ENCODE assay signal across 13 cellular contexts in genomic region chr9:106697390-106697789, GRCh38.
DNase-seq lines count a peak whose midpoint lies in the region; ATAC-seq, FAIRE-seq and TF ChIP-seq lines count a peak whose summit lies in the region.
"Had no signal": no experiment of that assay in that cellular context is flagged by ENCODE, and none has a peak within 500 bp of the region (broad histone marks: within the 10 kb centered on the region; RNA-seq: fewer than 3 reads in every experiment).

No MANE protein-coding gene starts in this region.

- H3K4me3 Mint-ChIP-seq in activated CD8-positive, alpha-beta T cell treated with anti-CD3 and anti-CD28 coated beads for 36 hours = no peak overlapping the region
- H3K4me3 Mint-ChIP-seq: dendritic cell treated with granulocyte-macrophage colony-stimulating factor and Interleukin-4, amounts not matched to agents 40 ng/mL and 50 ng/mL, for 4 days had no signal

- H4K20me1 ChIP-seq in GM12878 (ENCODE audit: control insufficient read depth, insufficient read depth) (no peaks in the 10 kb centered on the region), keratinocyte (ENCODE audit: control insufficient read depth, extremely low read depth, insufficient read depth, low read length) (no peaks in the 10 kb centered on the region)

- TF ChIP-seq POLR2A in GM12878 (IDR thresholded peaks at IDR 0.05; ENCODE audit: low read depth, low read length) = no peak
- TF ChIP-seq POLR2A in tibial nerve (IDR thresholded peaks at IDR 0.05) = no peak

- no peaks in the 10 kb centered on the region for H3K9me3 ChIP-seq in GM12878 (replicated peaks; ENCODE audit: control insufficient read depth, insufficient read depth, low read length)
- H3K9me3 ChIP-seq in keratinocyte (ENCODE audit: control insufficient read depth, low read depth, low read length) = no peaks in the 10 kb centered on the region
- no peaks in the 10 kb centered on the region for H3K9me3 ChIP-seq in tibial nerve

- DNase-seq in NCI-H1417 (lab: John Stamatoyannopoulos, UW) (peak in 2 of 3 experiments; percentile 40 to 74), NCI-H1417 treated with DMSO at 0.1 percent for 48 hours (lab: John Stamatoyannopoulos, UW) (no peak), GM12878 (ENCODE audit: low read depth, low spot score) (no peak), keratinocyte (ENCODE audit: low read depth, low spot score) (no peak), tibial nerve (ENCODE audit: low spot score in 2 of 2) (no peak), hippocampal formation (lab: John Stamatoyannopoulos, UW) (no peak), COR-L47 (lab: John Stamatoyannopoulos, UW) (no peak)
- no peak for DNase-seq in activated CD8-positive, alpha-beta T cell treated with anti-CD3 and anti-CD28 coated beads for 36 hours
- DNase-seq: activated naive CD4-positive, alpha-beta T cell treated with anti-CD3 and anti-CD28 coated beads, Interleukin-2, amount 50 U/mL, for 16 hours; mesendoderm; T-helper 1 cell had no signal

- TF ChIP-seq RAD21 in GM12878 (IDR thresholded peaks at IDR 0.05; ENCODE audit: insufficient read depth, low read depth, low read length) = no peak

- H3K79me2 ChIP-seq in GM12878 (ENCODE audit: control insufficient read depth, insufficient read depth, low read length) (no peaks in the 10 kb centered on the region), keratinocyte (ENCODE audit: control insufficient read depth, insufficient read depth, low read length) (no peaks in the 10 kb centered on the region)

- no peak overlapping the region for H3K27ac Mint-ChIP-seq in activated CD8-positive, alpha-beta T cell treated with anti-CD3 and anti-CD28 coated beads for 36 hours
- H3K27ac Mint-ChIP-seq: dendritic cell treated with granulocyte-macrophage colony-stimulating factor and Interleukin-4, amounts not matched to agents 40 ng/mL and 50 ng/mL, for 4 days had no signal

- 50% methylated on average over 9 of the region's 9 CpGs for WGBS in GM12878 (ENCODE audit: insufficient coverage, insufficient replicate concordance, low lambda C conversion rate, missing lambda C conversion rate)
- WGBS in tibial nerve, 2 donors = 41 to 43% methylated on average over 9 of the region's 9 CpGs

- no peak overlapping the region for H3K4me2 ChIP-seq in GM12878 (ENCODE audit: control insufficient read depth, insufficient read depth)
- H3K4me2 ChIP-seq in keratinocyte (ENCODE audit: control insufficient read depth, extremely low read depth, insufficient read depth, low read depth, low read length) = peak overlapping the region; percentile 71

- CTCF ChIA-PET in GM12878 (lab: Yijun Ruan, JAX) = no interaction called here
- CTCF ChIA-PET in activated CD8-positive, alpha-beta T cell treated with anti-CD3 and anti-CD28 coated beads for 36 hours (lab: Charles Lee) = no interaction called here

- H3K36me3 ChIP-seq in GM12878 (ENCODE audit: control insufficient read depth in 2 of 2, insufficient read depth in 2 of 2, low read length in 1 of 2) = no peaks in the 10 kb centered on the region
- H3K36me3 ChIP-seq in keratinocyte (ENCODE audit: control insufficient read depth in 2 of 2, extremely low read depth in 1 of 2, insufficient read depth in 2 of 2, low read length in 2 of 2) = no peaks in the 10 kb centered on the region
- H3K36me3 ChIP-seq in tibial nerve = no peaks in the 10 kb centered on the region

- TF ChIP-seq CTCF in GM12878 (IDR thresholded peaks at IDR 0.05 in 2 of 3, conservative IDR thresholded peaks at IDR 0.05 in 1 of 3; ENCODE audit: control insufficient read depth in 2 of 3, extremely low read depth in 1 of 3, insufficient read depth in 1 of 3, low read depth in 3 of 3, low read length in 3 of 3) (no peak), keratinocyte (optimal IDR thresholded peaks at IDR 0.05 in 1 of 3, IDR thresholded peaks at IDR 0.05 in 1 of 3, conservative IDR thresholded peaks at IDR 0.05 in 1 of 3; ENCODE audit: extremely low read depth in 1 of 3, insufficient read depth in 2 of 3, low read length in 3 of 3) (no peak), tibial nerve (IDR thresholded peaks at IDR 0.05) (no peak)
- TF ChIP-seq CTCF in activated CD8-positive, alpha-beta T cell treated with anti-CD3 and anti-CD28 coated beads for 36 hours (IDR thresholded peaks at IDR 0.05) = no peak

- peak; percentile 14; the same call in 1 of the 3 replicates for ATAC-seq in GM12878
- no peak for ATAC-seq in activated CD8-positive, alpha-beta T cell treated with anti-CD3 and anti-CD28 coated beads for 36 hours

- H2AFZ ChIP-seq in GM12878 (ENCODE audit: control insufficient read depth, low read depth, low read length) = no peak overlapping the region
- H2AFZ ChIP-seq in keratinocyte (ENCODE audit: control insufficient read depth, low read length) = no peak overlapping the region

- RAD21 ChIA-PET in GM12878 (lab: Charles Lee; ENCODE audit: unreplicated experiment) = no interaction called here

- H3K27ac ChIP-seq in GM12878 (ENCODE audit: control insufficient read depth, insufficient read depth) (no peak overlapping the region), keratinocyte (ENCODE audit: control insufficient read depth, insufficient read depth, low read length) (no peak overlapping the region), tibial nerve (peak overlapping the region in 3 of 4 donors; percentile 17 to 78 (median 65))
- H3K27ac ChIP-seq: HL-60 had no signal

- intact Hi-C loops in GM12878 (cut with micrococcal nuclease; ENCODE audit: unreplicated experiment) = loop anchor here (5.0 kb wide), 1 partner anchor 165 kb away; the partner anchor contains the start of gene ZNF462
- intact Hi-C loops in activated CD8-positive, alpha-beta T cell treated with anti-CD3 and anti-CD28 coated beads for 36 hours (cut with micrococcal nuclease) = no loop called here

- H3K9ac ChIP-seq in GM12878 (ENCODE audit: control insufficient read depth, insufficient read depth, low read length) (no peak overlapping the region), keratinocyte (ENCODE audit: control insufficient read depth, extremely low read depth, insufficient read depth, low read length) (no peak overlapping the region)

- SMC1A ChIA-PET in GM12878 (lab: Charles Lee; ENCODE audit: uncharacterized antibody, unreplicated experiment) = no interaction called here

- H3K4me3 ChIP-seq in GM12878 = no peak overlapping the region
- H3K4me3 ChIP-seq in keratinocyte (ENCODE audit: control insufficient read depth in 2 of 3, extremely low read depth in 1 of 3, insufficient read depth in 2 of 3, low read depth in 1 of 3, low read length in 3 of 3) = no peak overlapping the region
- H3K4me3 ChIP-seq in tibial nerve = peak overlapping the region in 3 of 4 donors; percentile 34 to 48 (median 38)

- no peaks in the 10 kb centered on the region for H3K27me3 Mint-ChIP-seq in activated CD8-positive, alpha-beta T cell treated with anti-CD3 and anti-CD28 coated beads for 36 hours
- H3K27me3 Mint-ChIP-seq: dendritic cell treated with granulocyte-macrophage colony-stimulating factor and Interleukin-4, amounts not matched to agents 40 ng/mL and 50 ng/mL, for 4 days had no signal

- H3K4me1 ChIP-seq in GM12878 (ENCODE audit: control insufficient read depth, insufficient read depth, low read length) (no peaks in the 10 kb centered on the region), keratinocyte (ENCODE audit: control insufficient read depth, extremely low read depth, insufficient read depth, low read length) (peaks cover 8% of the 10 kb centered on the region), tibial nerve (peaks cover 0 to 19% (median 4%) of the 10 kb centered on the region in 4 donors)

- H3K4me1 Mint-ChIP-seq in activated CD8-positive, alpha-beta T cell treated with anti-CD3 and anti-CD28 coated beads for 36 hours (ENCODE audit: low read depth) = no peaks in the 10 kb centered on the region

- H3K9me3 Mint-ChIP-seq in activated CD8-positive, alpha-beta T cell treated with anti-CD3 and anti-CD28 coated beads for 36 hours = peaks cover 1% of the 10 kb centered on the region
- H3K9me3 Mint-ChIP-seq: dendritic cell treated with granulocyte-macrophage colony-stimulating factor and Interleukin-4, amounts not matched to agents 40 ng/mL and 50 ng/mL, for 4 days had no signal

- FAIRE-seq in GM12878 (lab: Jason Lieb, UNC) (no peak), keratinocyte (lab: Jason Lieb, UNC) (no peak)

- no peak for TF ChIP-seq EP300 in GM12878 (IDR thresholded peaks at IDR 0.05; ENCODE audit: borderline replicate concordance in 1 of 2, control insufficient read depth in 1 of 2, low read depth in 2 of 2, low read length in 2 of 2)
- no peak for TF ChIP-seq EP300 in tibial nerve (IDR thresholded peaks at IDR 0.05)

- H3K36me3 Mint-ChIP-seq in activated CD8-positive, alpha-beta T cell treated with anti-CD3 and anti-CD28 coated beads for 36 hours (ENCODE audit: low read depth) = no peaks in the 10 kb centered on the region

- H3K9me1 ChIP-seq in keratinocyte (ENCODE audit: control insufficient read depth, extremely low read depth, insufficient read depth, low read length) = no peaks in the 10 kb centered on the region

- in situ Hi-C loops in GM12878 (cut with MboI) = no loop called here

- H3K27me3 ChIP-seq in GM12878 (replicated peaks in 1 of 2; ENCODE audit: control insufficient read depth in 2 of 2, insufficient read depth in 2 of 2, low read length in 1 of 2) = no peaks in the 10 kb centered on the region
- H3K27me3 ChIP-seq in keratinocyte (ENCODE audit: control insufficient read depth, extremely low read depth, insufficient read depth, low read length) = no peaks in the 10 kb centered on the region
- H3K27me3 ChIP-seq in tibial nerve = no peaks in the 10 kb centered on the region

- dilution Hi-C loops in keratinocyte (cut with MboI; ENCODE audit: extremely low pct_ligation_motif_present, low sequenced_read_pairs) = no loop called here

- BruUV-seq in GM12878 (replicated peaks; lab: Mats Ljungman, UMichigan) = no TSS peak

- POLR2A ChIA-PET in GM12878 (lab: Charles Lee) = no interaction called here
- POLR2A ChIA-PET in activated CD8-positive, alpha-beta T cell treated with anti-CD3 and anti-CD28 coated beads for 36 hours (lab: Charles Lee) = no interaction called here

TF ChIP-seq in GM12878, 131 proteins besides CTCF, POLR2A, EP300 and RAD21 (continues in another document):
- TF ChIP-seq SMAD5 (IDR thresholded peaks at IDR 0.05; ENCODE audit: low read depth) = no peak
- no peak for TF ChIP-seq BCL11A (IDR thresholded peaks at IDR 0.05; ENCODE audit: low read depth, low read length)
- TF ChIP-seq SPI1 (IDR thresholded peaks at IDR 0.05; ENCODE audit: borderline replicate concordance, insufficient read depth, low read depth, low read length) = no peak
- TF ChIP-seq CREM (IDR thresholded peaks at IDR 0.05; ENCODE audit: low read depth) = no peak
- TF ChIP-seq RBBP5 (conservative IDR thresholded peaks at IDR 0.05) = no peak
- no peak for TF ChIP-seq CHD2 (IDR thresholded peaks at IDR 0.05; ENCODE audit: borderline replicate concordance, low read depth, low read length)
- TF ChIP-seq NR2C1 (IDR thresholded peaks at IDR 0.05) = no peak

Comparison
In these comparisons a context has a peak if more than half of its experiments do, and no peak if none do; other contexts are left out.
1. DNase-seq: peak in NCI-H1417 (2 of 3); none in NCI-H1417 treated with DMSO at 0.1 percent for 48 hours (single experiment), GM12878 (single experiment), keratinocyte (single experiment), tibial nerve (0 of 2), hippocampal formation (0 of 2), COR-L47 (single experiment) and activated CD8-positive, alpha-beta T cell treated with anti-CD3 and anti-CD28 coated beads for 36 hours (single experiment).
2. H3K27ac ChIP-seq: peak in tibial nerve (3 of 4); none in GM12878 (single experiment) and keratinocyte (single experiment).
3. H3K4me3 ChIP-seq: peak in tibial nerve (3 of 4); none in GM12878 (single experiment) and keratinocyte (0 of 3).